In the genomic region with DNA sequence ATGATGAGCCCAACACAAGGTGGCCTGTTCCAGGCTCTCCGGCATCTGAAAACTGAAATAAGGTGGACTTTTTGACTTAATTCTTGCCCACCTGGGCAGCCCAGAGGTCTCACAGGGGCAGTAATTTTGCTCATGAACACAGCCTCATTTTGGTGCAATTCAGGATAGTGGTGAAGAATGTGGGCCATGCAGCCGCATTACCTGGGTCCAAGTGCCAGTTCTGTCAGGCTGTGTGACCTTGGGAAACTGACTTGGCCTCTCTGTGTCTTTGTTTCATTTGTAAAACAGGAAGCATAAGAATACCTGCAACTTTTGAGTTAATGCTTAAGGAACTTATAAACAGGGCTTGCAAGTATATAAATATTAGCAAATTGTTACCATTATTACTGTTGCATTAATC, we compare ENCODE assay signal across 11 cellular contexts. TPM values are rescaled to one million over a fixed set of nuclear protein-coding genes. Genes with fewer than 3 reads are reported as not detected.
DNase-seq lines count a peak whose midpoint lies in the region; ATAC-seq and TF ChIP-seq lines count a peak whose summit lies in the region.
"Had no signal": no experiment of that assay in that cellular context is flagged by ENCODE, and none has a peak within 500 bp of the region (broad histone marks: within the 10 kb centered on the region; RNA-seq: fewer than 3 reads in every experiment).

No MANE protein-coding gene starts in this region.

- H3K9ac ChIP-seq in Loucy (ENCODE audit: low read depth, low read length, poor library complexity, severe bottlenecking): peak overlapping the region; percentile 63

- peaks cover 7% of the 10 kb centered on the region for H3K36me3 Mint-ChIP-seq in activated CD4-positive, alpha-beta T cell treated with anti-CD3 and anti-CD28 coated beads for 36 hours (ENCODE audit: low read depth)
- H3K36me3 Mint-ChIP-seq in activated naive CD8-positive, alpha-beta T cell treated with anti-CD3 and anti-CD28 coated beads for 36 hours: peaks cover 59% of the 10 kb centered on the region

- no peak overlapping the region for H3K4me3 Mint-ChIP-seq in activated CD4-positive, alpha-beta T cell treated with anti-CD3 and anti-CD28 coated beads for 36 hours
- H3K4me3 Mint-ChIP-seq in activated naive CD8-positive, alpha-beta T cell treated with anti-CD3 and anti-CD28 coated beads for 36 hours: peak overlapping the region; percentile 18

- H3K36me3 ChIP-seq in Loucy (ENCODE audit: insufficient read depth, low read length) (no peaks in the 10 kb centered on the region), esophagus squamous epithelium (no peaks in the 10 kb centered on the region)

- peaks cover 92% of the 10 kb centered on the region for H3K79me2 ChIP-seq in Loucy (ENCODE audit: insufficient read depth, low read length)

- no peaks in the 10 kb centered on the region for H3K9me2 ChIP-seq in Loucy (replicated peaks; ENCODE audit: low read depth, low read length)

- CTCF ChIA-PET in activated CD4-positive, alpha-beta T cell treated with anti-CD3 and anti-CD28 coated beads for 36 hours (lab: Charles Lee): interaction anchor here (0.5 to 1.4 kb wide), 3 partner anchors 96 to 368 kb away, joined by 3 to 4 read pairs (median 3); no protein-coding TSS in a partner anchor

- H3K27me3 Mint-ChIP-seq in activated CD4-positive, alpha-beta T cell treated with anti-CD3 and anti-CD28 coated beads for 36 hours: peaks cover 9% of the 10 kb centered on the region
- no peaks in the 10 kb centered on the region for H3K27me3 Mint-ChIP-seq in activated naive CD8-positive, alpha-beta T cell treated with anti-CD3 and anti-CD28 coated beads for 36 hours

- peaks cover 90% of the 10 kb centered on the region for H3K4me1 Mint-ChIP-seq in activated CD4-positive, alpha-beta T cell treated with anti-CD3 and anti-CD28 coated beads for 36 hours
- H3K4me1 Mint-ChIP-seq in activated naive CD8-positive, alpha-beta T cell treated with anti-CD3 and anti-CD28 coated beads for 36 hours: peaks cover 87% of the 10 kb centered on the region

- peak overlapping the region; percentile 62 for H3K4me2 ChIP-seq in Loucy (ENCODE audit: low read depth, low read length, poor library complexity, severe bottlenecking)

- TF ChIP-seq POLR2A in esophagus squamous epithelium (IDR thresholded peaks at IDR 0.05): no peak

- DNase-seq in activated CD4-positive, alpha-beta T cell treated with anti-CD3 and anti-CD28 coated beads for 36 hours: no peak
- no peak for DNase-seq in activated CD4-positive, alpha-beta T cell treated with anti-CD3 and anti-CD28 coated beads, Interleukin-2, amount 50 U/mL, for 48 hours
- DNase-seq in activated naive CD8-positive, alpha-beta T cell treated with anti-CD3 and anti-CD28 coated beads for 36 hours: no peak
- DNase-seq in posterior vena cava (ENCODE audit: low spot score) (peak; percentile 47), esophagus squamous epithelium (lab: John Stamatoyannopoulos, UW) (no peak)
- DNase-seq: cortex of kidney, NCI-H1105 treated with DMSO at 0.1 percent for 48 hours had no signal

- H3K4me3 ChIP-seq in Loucy (ENCODE audit: low read length, poor library complexity, severe bottlenecking): peak overlapping the region; percentile 59
- no peak overlapping the region for H3K4me3 ChIP-seq in esophagus squamous epithelium
- H3K4me3 ChIP-seq: SJSA1 had no signal

- H2AFZ ChIP-seq in Loucy (ENCODE audit: low read length): no peak overlapping the region

- intact Hi-C loops in activated CD4-positive, alpha-beta T cell treated with anti-CD3 and anti-CD28 coated beads for 36 hours (cut with DNase I, micrococcal nuclease): loop anchor here in 1 of 2 experiments (5.0 kb wide), 1 partner anchor 455 kb away; a partner anchor contains a TSS
- intact Hi-C loops in posterior vena cava (cut with DNase I) (no loop called here), esophagus squamous epithelium (cut with DNase I) (no loop called here)

- peak overlapping the region in 1 of 4 donors; percentile 2 for H3K27ac ChIP-seq in esophagus squamous epithelium
- H3K27ac ChIP-seq: SJSA1 had no signal

- H3K27ac Mint-ChIP-seq in activated CD4-positive, alpha-beta T cell treated with anti-CD3 and anti-CD28 coated beads for 36 hours: peak overlapping the region; percentile 19
- H3K27ac Mint-ChIP-seq in activated naive CD8-positive, alpha-beta T cell treated with anti-CD3 and anti-CD28 coated beads for 36 hours: peak overlapping the region; percentile 93

- POLR2A ChIA-PET in activated CD4-positive, alpha-beta T cell treated with anti-CD3 and anti-CD28 coated beads for 36 hours (lab: Charles Lee): no interaction called here

- H3K4me1 ChIP-seq in Loucy (ENCODE audit: insufficient read depth, low read length, poor library complexity, severe bottlenecking) (peaks cover 91% of the 10 kb centered on the region), esophagus squamous epithelium (peaks cover 2 to 94% (median 20%) of the 10 kb centered on the region in 3 donors)

- H3K9me3 ChIP-seq in Loucy (ENCODE audit: insufficient read depth, low read depth, low read length) (no peaks in the 10 kb centered on the region), esophagus squamous epithelium (no peaks in the 10 kb centered on the region)
- H3K9me3 ChIP-seq: SJSA1 had no signal

- WGBS in esophagus squamous epithelium, 2 donors: 78 to 80% methylated on average over 1 to 2 of the region's 2 CpGs

- H3K27me3 ChIP-seq in Loucy (ENCODE audit: insufficient read depth, low read length, poor library complexity, severe bottlenecking) (no peaks in the 10 kb centered on the region), esophagus squamous epithelium (peaks cover 0 to 74% (median 5%) of the 10 kb centered on the region in 4 donors)
- H3K27me3 ChIP-seq: SJSA1 had no signal

- H3F3A ChIP-seq in Loucy (ENCODE audit: low read depth): no peaks in the 10 kb centered on the region

- no peak for ATAC-seq in activated CD4-positive, alpha-beta T cell treated with anti-CD3 and anti-CD28 coated beads for 36 hours
- ATAC-seq in GM21390 (IDR thresholded peaks at IDR 0.05; ENCODE audit: unreplicated experiment) (no peak), GM21528 (IDR thresholded peaks at IDR 0.05; ENCODE audit: low FRiP score, unreplicated experiment) (no peak)

- no peak for TF ChIP-seq CTCF in Loucy (conservative IDR thresholded peaks at IDR 0.05; ENCODE audit: low read length)
- TF ChIP-seq CTCF in esophagus squamous epithelium (IDR thresholded peaks at IDR 0.05): no peak

- H3K9me3 Mint-ChIP-seq in activated CD4-positive, alpha-beta T cell treated with anti-CD3 and anti-CD28 coated beads for 36 hours (ENCODE audit: low read depth): no peaks in the 10 kb centered on the region
- no peaks in the 10 kb centered on the region for H3K9me3 Mint-ChIP-seq in activated naive CD8-positive, alpha-beta T cell treated with anti-CD3 and anti-CD28 coated beads for 36 hours

- H4K20me1 ChIP-seq in Loucy (ENCODE audit: insufficient read depth, low read length, poor library complexity, severe bottlenecking): peaks cover 12% of the 10 kb centered on the region

RNA-seq across cellular contexts. Expression of a gene that starts 5.6 kb away (rescaled TPM):
- 10 to 100 TPM; 36.5 to 39.2 TPM for total RNA-seq in activated CD4-positive, alpha-beta T cell treated with anti-CD3 and anti-CD28 coated beads for 36 hours
- 10 to 100 TPM; 76.8 to 77.1 TPM for total RNA-seq in activated naive CD8-positive, alpha-beta T cell treated with anti-CD3 and anti-CD28 coated beads for 36 hours
- total RNA-seq in posterior vena cava: 10 to 100 TPM; 16.9 to 22.0 TPM
- total RNA-seq in esophagus squamous epithelium: 10 to 100 TPM in 2 of 4 donors, 1 to 10 TPM in 2; 4.9 to 25.9 (median 8.9) TPM
